In genomic region chr6:158222066-158222465, GRCh38 we compare ENCODE assay signal across 14 cellular contexts.
"Had no signal": no experiment of that assay in that cellular context is flagged by ENCODE, and none has a peak within 500 bp of the region (broad histone marks: within the 10 kb centered on the region; RNA-seq: fewer than 3 reads in every experiment).

No MANE protein-coding gene starts in this region.

- H3K36me3 ChIP-seq: adrenal gland, neutrophil, stomach, thoracic aorta had no signal

- H3K9me3 ChIP-seq: adrenal gland, body of pancreas, neutrophil, stomach, thoracic aorta had no signal

- H3K4me1 ChIP-seq: adrenal gland had no signal

- FAIRE-seq: small intestine had no signal

- H3K27me3 ChIP-seq: adrenal gland, body of pancreas, stomach had no signal

- ATAC-seq: body of pancreas; left colon; naive thymus-derived CD8-positive, alpha-beta T cell; WTC11 had no signal

- H3K4me3 ChIP-seq: adrenal gland, body of pancreas, lung, stomach, thoracic aorta had no signal

- DNase-seq: activated CD4-positive, alpha-beta T cell treated with anti-CD3 and anti-CD28 coated beads for 48 hours; activated naive CD4-positive, alpha-beta T cell treated with Interleukin-2 at 50 U/mL for 16 hours; body of pancreas; immature natural killer cell; left colon; naive thymus-derived CD8-positive, alpha-beta T cell; posterior cingulate gyrus; small intestine; stomach had no signal

- H3K27ac ChIP-seq: adrenal gland, body of pancreas, neutrophil, stomach, thoracic aorta had no signal
